ENCODE assay signal across 9 cellular contexts in the genomic region with DNA sequence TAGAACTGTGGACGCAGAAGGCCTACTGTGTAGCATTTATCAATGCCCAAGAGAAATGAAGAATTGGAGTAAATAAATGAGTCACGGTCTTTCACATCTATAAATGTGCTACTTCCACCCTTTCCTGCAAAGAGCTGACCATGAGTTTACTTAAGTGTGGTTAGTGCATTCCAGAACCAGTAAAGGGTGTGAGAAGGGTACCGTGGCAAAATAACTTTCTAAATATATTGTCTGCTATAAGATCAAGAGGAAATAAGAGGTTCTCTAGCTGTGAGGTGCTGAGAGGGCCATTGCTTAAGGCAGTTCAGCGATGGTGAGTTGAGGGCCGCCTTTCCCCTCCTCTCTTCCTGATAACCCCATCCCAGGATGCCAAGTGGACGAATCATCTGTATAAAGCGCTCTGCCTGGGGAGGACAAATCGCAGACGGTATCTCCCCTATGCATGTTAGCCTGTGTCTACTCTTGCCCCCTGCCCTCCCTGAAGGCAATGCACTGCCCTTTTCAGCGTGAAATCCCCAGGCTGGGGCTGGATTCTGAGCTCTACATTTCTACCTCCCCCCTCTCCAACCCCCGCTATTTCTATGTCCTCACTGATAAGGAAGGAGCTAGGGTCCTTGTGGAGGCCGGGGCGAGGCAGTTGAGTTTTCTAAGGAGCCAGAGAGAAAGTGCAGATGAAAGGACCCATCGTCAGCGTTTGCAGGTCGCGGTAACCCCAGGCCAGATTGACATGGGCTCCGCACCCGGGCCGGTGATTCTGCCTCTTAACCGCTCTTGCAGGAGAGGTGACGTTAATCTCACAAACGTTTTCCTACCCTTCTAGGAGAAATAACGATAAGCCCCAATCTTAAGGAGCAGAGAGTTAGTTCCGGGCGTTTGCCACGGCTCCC. TPM values are rescaled to one million over a fixed set of nuclear protein-coding genes. Genes with fewer than 3 reads are reported as not detected.
DNase-seq lines count a peak whose midpoint lies in the region; ATAC-seq and TF ChIP-seq lines count a peak whose summit lies in the region.
"Had no signal": no experiment of that assay in that cellular context is flagged by ENCODE, and none has a peak within 500 bp of the region (broad histone marks: within the 10 kb centered on the region; RNA-seq: fewer than 3 reads in every experiment).

No MANE protein-coding gene starts in this region.

- no peak overlapping the region for H3K4me2 ChIP-seq in fibroblast of lung (ENCODE audit: extremely low read depth, insufficient read depth, low read length)

- DNase-seq in Daoy (ENCODE audit: low read depth), result peak; percentile 10
- DNase-seq in NCI-H226, result peak; percentile 52
- DNase-seq in fibroblast of lung (ENCODE audit: low read depth in 2 of 2), result peak; percentile 29 to 70
- DNase-seq in osteocyte (ENCODE audit: extremely low spot score, unreplicated experiment), result no peak
- no peak for DNase-seq in NCI-H2107 treated with DMSO at 0.1 percent for 48 hours (lab: John Stamatoyannopoulos, UW; ENCODE audit: unreplicated experiment)
- DNase-seq in omental fat pad (ENCODE audit: low spot score), result no peak
- no peak for DNase-seq in SKM-1 treated with dmso at 0.1 percent for 144 hours (lab: John Stamatoyannopoulos, UW; ENCODE audit: unreplicated experiment)
- DNase-seq: NCI-H524 treated with DMSO at 0.1 percent for 48 hours had no signal

- no peaks in the 10 kb centered on the region for H3K79me2 ChIP-seq in fibroblast of lung (ENCODE audit: control insufficient read depth, insufficient read depth, low read length)

- no peaks in the 10 kb centered on the region for H4K20me1 ChIP-seq in fibroblast of lung (ENCODE audit: control insufficient read depth, extremely low read depth, insufficient read depth, low read length)

- H3K36me3 Mint-ChIP-seq in osteocyte (ENCODE audit: unreplicated experiment), result no peaks in the 10 kb centered on the region

- no peaks in the 10 kb centered on the region for H3K36me3 ChIP-seq in fibroblast of lung (ENCODE audit: control insufficient read depth, insufficient read depth, low read length)

- no peaks in the 10 kb centered on the region for H3K27me3 ChIP-seq in fibroblast of lung (ENCODE audit: control insufficient read depth, insufficient read depth, low read length)

- H3K4me3 ChIP-seq in fibroblast of lung (replicated peaks in 1 of 4; ENCODE audit: control extremely low read depth in 1 of 4, insufficient read depth in 1 of 4, low read depth in 3 of 4, low read length in 4 of 4), result peak overlapping the region in 2 of 4 experiments; percentile 59 to 60

- no peak for ATAC-seq in activated CD4-positive, CD25-positive, alpha-beta regulatory T cell treated with anti-CD3 and anti-CD28 coated beads, Interleukin-2, amount 50 U/mL, for 24 hours
- ATAC-seq in omental fat pad (ENCODE audit: low FRiP score), result no peak

- H3K4me1 Mint-ChIP-seq in osteocyte (ENCODE audit: unreplicated experiment), result peaks cover 77% of the 10 kb centered on the region

- H3K27ac ChIP-seq in fibroblast of lung (ENCODE audit: insufficient read depth, low read length), result no peak overlapping the region

- no peak overlapping the region for H3K9ac ChIP-seq in fibroblast of lung (ENCODE audit: insufficient read depth, low read length)

- no peaks in the 10 kb centered on the region for H3K27me3 Mint-ChIP-seq in osteocyte (ENCODE audit: unreplicated experiment)

- H3K4me1 ChIP-seq in fibroblast of lung (ENCODE audit: control insufficient read depth, extremely low read depth, insufficient read depth, low read length), result no peaks in the 10 kb centered on the region

- H2AFZ ChIP-seq in fibroblast of lung (ENCODE audit: low read length), result no peak overlapping the region

- H3K9me3 Mint-ChIP-seq in osteocyte (ENCODE audit: unreplicated experiment), result no peaks in the 10 kb centered on the region

- no peaks in the 10 kb centered on the region for H3K9me3 ChIP-seq in fibroblast of lung (ENCODE audit: control insufficient read depth, insufficient read depth, low read depth, low read length)

- TF ChIP-seq CTCF in fibroblast of lung (conservative IDR thresholded peaks at IDR 0.05 in 1 of 2, IDR thresholded peaks at IDR 0.05 in 1 of 2; ENCODE audit: low read depth in 1 of 2, low read length in 2 of 2) (no peak), osteocyte (IDR thresholded peaks at IDR 0.05) (no peak), omental fat pad (IDR thresholded peaks at IDR 0.05) (no peak)

- H3K27ac Mint-ChIP-seq in osteocyte (ENCODE audit: unreplicated experiment), result peak overlapping the region; percentile 83

- peak overlapping the region; percentile 70 for H3K4me3 Mint-ChIP-seq in osteocyte (ENCODE audit: unreplicated experiment)

RNA-seq across cellular contexts. Expression of a gene that starts 1.5 kb away (rescaled TPM):
- 2.6 TPM in 1 of 2 replicates, not detected in the other for total RNA-seq in Daoy (2014; rRNA removed; shearing (Covaris generic))
- total RNA-seq in fibroblast of lung (8.5 and 11.1 TPM in 2 replicates), osteocyte (121 and 135 TPM in 2 replicates), omental fat pad (1 to 10 TPM in 3 of 4 donors, under 1 TPM in 1; 0.31 to 2.3 (median 1.7) TPM)
- 4.1 and 5.6 TPM in 2 replicates for polyA plus RNA-seq in fibroblast of lung
- 3.6 and 3.9 TPM in 2 replicates for polyA plus RNA-seq in fibroblast of lung (2012)
- 0.41 TPM in 1 of 2 replicates, not detected in the other for polyA minus RNA-seq in fibroblast of lung (ENCODE audit: low replicate concordance)

Comparison
In these comparisons a context has a peak if more than half of its experiments do, and no peak if none do; other contexts are left out.
1. DNase-seq: peak in Daoy (single experiment), NCI-H226 (single experiment) and fibroblast of lung (2 of 2); none in osteocyte (single experiment), NCI-H2107 treated with DMSO at 0.1 percent for 48 hours (single experiment), omental fat pad (single experiment) and SKM-1 treated with dmso at 0.1 percent for 144 hours (single experiment).
2. RNA of a gene that starts 1.5 kb away (total RNA-seq): 121 to 135 TPM in osteocyte; 8.5 to 11.1 TPM in fibroblast of lung, 2.6 TPM in Daoy and 0.31 to 2.3 TPM in omental fat pad; every median in the first group is over 10 times any median in the second.